Comparison of ENCODE assay signal across 8 cellular contexts in genomic region chr10:29590598-29591415, GRCh38. TPM values are rescaled to one million over a fixed set of nuclear protein-coding genes. Genes with fewer than 3 reads are reported as not detected.
DNase-seq lines count a peak whose midpoint lies in the region; ATAC-seq and TF ChIP-seq lines count a peak whose summit lies in the region.

No MANE protein-coding gene starts in this region.

- peak overlapping the region; percentile 73 for H3K27ac Mint-ChIP-seq in activated CD8-positive, alpha-beta T cell treated with anti-CD3 and anti-CD28 coated beads for 36 hours

- peak; percentile 83 for ATAC-seq in activated CD8-positive, alpha-beta T cell treated with anti-CD3 and anti-CD28 coated beads for 36 hours
- no peak for ATAC-seq in HG02623 (IDR thresholded peaks at IDR 0.05; ENCODE audit: unreplicated experiment)
- ATAC-seq in GM18867 (IDR thresholded peaks at IDR 0.05; ENCODE audit: unreplicated experiment), result no peak

- DNase-seq in activated T-cell treated with anti-CD3 and anti-CD28 coated beads for 4 hours (peak; percentile 18), NB4 (ENCODE audit: low read depth) (peak; percentile 54), germinal center (ENCODE audit: low spot score) (peak; percentile 19), putamen (ENCODE audit: low spot score) (peak; percentile 28)
- DNase-seq in activated T-cell treated with anti-CD3 and anti-CD28 coated beads, Interleukin-2, amount 50 U/mL, for 48 hours, result no peak
- peak; percentile 10 for DNase-seq in activated CD8-positive, alpha-beta T cell treated with anti-CD3 and anti-CD28 coated beads for 36 hours

- no peak overlapping the region for H3K4me3 ChIP-seq in NB4 (ENCODE audit: low read depth, low read length)

- H3K4me3 Mint-ChIP-seq in activated CD8-positive, alpha-beta T cell treated with anti-CD3 and anti-CD28 coated beads for 36 hours, result peak overlapping the region; percentile 41

- TF ChIP-seq POLR2A in NB4 (IDR thresholded peaks at IDR 0.05; ENCODE audit: extremely low read depth, insufficient read length), result no peak

- no peaks in the 10 kb centered on the region for H3K27me3 Mint-ChIP-seq in activated CD8-positive, alpha-beta T cell treated with anti-CD3 and anti-CD28 coated beads for 36 hours

- POLR2A ChIA-PET in activated CD8-positive, alpha-beta T cell treated with anti-CD3 and anti-CD28 coated beads for 36 hours (lab: Charles Lee), result interaction anchor here (0.6 kb wide), 1 partner anchor 69 kb away, joined by 3 read pairs; no protein-coding TSS in a partner anchor

- CTCF ChIA-PET in activated CD8-positive, alpha-beta T cell treated with anti-CD3 and anti-CD28 coated beads for 36 hours (lab: Charles Lee), result interaction anchor here (0.7 to 3.1 kb wide), 23 partner anchors 8 to 220 kb away, joined by 3 to 16 read pairs (median 4); no protein-coding TSS in a partner anchor

- H3K36me3 Mint-ChIP-seq in activated CD8-positive, alpha-beta T cell treated with anti-CD3 and anti-CD28 coated beads for 36 hours (ENCODE audit: low read depth), result no peaks in the 10 kb centered on the region

- peak; percentile 60 for TF ChIP-seq CTCF in NB4 (IDR thresholded peaks at IDR 0.05; ENCODE audit: low read depth, low read length)
- peak; percentile 93 for TF ChIP-seq CTCF in activated CD8-positive, alpha-beta T cell treated with anti-CD3 and anti-CD28 coated beads for 36 hours (IDR thresholded peaks at IDR 0.05)

- intact Hi-C loops in activated CD8-positive, alpha-beta T cell treated with anti-CD3 and anti-CD28 coated beads for 36 hours (cut with micrococcal nuclease), result no loop called here

- peaks cover 8% of the 10 kb centered on the region for H3K4me1 Mint-ChIP-seq in activated CD8-positive, alpha-beta T cell treated with anti-CD3 and anti-CD28 coated beads for 36 hours (ENCODE audit: low read depth)

- H3K9me3 Mint-ChIP-seq in activated CD8-positive, alpha-beta T cell treated with anti-CD3 and anti-CD28 coated beads for 36 hours, result no peaks in the 10 kb centered on the region

RNA-seq across cellular contexts. Expression of gene SVIL, which starts 44.0 kb away (rescaled TPM):
- 1 to 10 TPM; 7.9 to 8.9 TPM for total RNA-seq in activated CD8-positive, alpha-beta T cell treated with anti-CD3 and anti-CD28 coated beads for 36 hours

Comparison
In these comparisons a context has a peak if more than half of its experiments do, and no peak if none do; other contexts are left out.
1. DNase-seq: peak in activated T-cell treated with anti-CD3 and anti-CD28 coated beads for 4 hours (single experiment), NB4 (single experiment), activated CD8-positive, alpha-beta T cell treated with anti-CD3 and anti-CD28 coated beads for 36 hours (single experiment), germinal center (single experiment) and putamen (single experiment); none in activated T-cell treated with anti-CD3 and anti-CD28 coated beads, Interleukin-2, amount 50 U/mL, for 48 hours (0 of 2).